Comparison of ENCODE assay signal across 8 cellular contexts in genomic region chr15:74937226-74937601, GRCh38.
DNase-seq lines count a peak whose midpoint lies in the region; ATAC-seq and TF ChIP-seq lines count a peak whose summit lies in the region.

No MANE protein-coding gene starts in this region.

- peaks cover 19% of the 10 kb centered on the region for H3K4me1 ChIP-seq in muscle layer of colon (ENCODE audit: insufficient read depth, low read length)

- no peak for ATAC-seq in HG03354 (IDR thresholded peaks at IDR 0.05; ENCODE audit: poor library complexity, severe bottlenecking, unreplicated experiment)

- TF ChIP-seq CTCF in GM12874 (IDR thresholded peaks at IDR 0.05; ENCODE audit: insufficient read depth, low read depth, low read length) = 0 out of 2 replicates have a peak, but pooled peaks have one; percentile 2
- no peak for TF ChIP-seq CTCF in NB4 (IDR thresholded peaks at IDR 0.05; ENCODE audit: low read depth, low read length)
- TF ChIP-seq CTCF in choroid plexus epithelial cell (conservative IDR thresholded peaks at IDR 0.05; ENCODE audit: low read depth, low read length) = no peak

- H3K9ac ChIP-seq in muscle layer of colon (ENCODE audit: low read length) = peak overlapping the region; percentile 51

- H3K36me3 ChIP-seq in muscle layer of colon (ENCODE audit: insufficient read depth, low read length) = no peaks in the 10 kb centered on the region

- no peaks in the 10 kb centered on the region for H3K9me3 ChIP-seq in muscle layer of colon (ENCODE audit: low read length)

- H3K4me3 ChIP-seq in NB4 (ENCODE audit: low read depth, low read length) (peak overlapping the region; percentile 83), choroid plexus epithelial cell (ENCODE audit: low read depth, low read length) (peak overlapping the region; percentile 96), muscle layer of colon (ENCODE audit: low read depth in 1 of 2, low read length in 2 of 2) (peak overlapping the region; percentile 66 to 99)

- H3K27ac ChIP-seq in muscle layer of colon (ENCODE audit: low read depth, low read length) = peak overlapping the region; percentile 99

- H3K27me3 ChIP-seq in muscle layer of colon (ENCODE audit: control insufficient read depth in 1 of 2, insufficient read depth in 2 of 2, low read length in 2 of 2) = no peaks in the 10 kb centered on the region

- no peak for TF ChIP-seq POLR2A in NB4 (IDR thresholded peaks at IDR 0.05; ENCODE audit: extremely low read depth, insufficient read length)

- DNase-seq in NB4 (ENCODE audit: low read depth) (no peak), choroid plexus epithelial cell (ENCODE audit: low read depth) (no peak), cortex of kidney (lab: John Stamatoyannopoulos, UW) (no peak), SW 1271 (lab: John Stamatoyannopoulos, UW) (no peak), T1000 (lab: John Stamatoyannopoulos, UW) (no peak)
